In genomic region chr12:94762259-94762942, GRCh38 we compare ENCODE assay signal across 10 cellular contexts.
DNase-seq lines count a peak whose midpoint lies in the region; ATAC-seq and TF ChIP-seq lines count a peak whose summit lies in the region.
"Had no signal": no experiment of that assay in that cellular context is flagged by ENCODE, and none has a peak within 500 bp of the region (broad histone marks: within the 10 kb centered on the region; RNA-seq: fewer than 3 reads in every experiment).

No MANE protein-coding gene starts in this region.

- CTCF ChIA-PET in MCF 10A (lab: Yijun Ruan, JAX), result interaction anchor here (0.6 to 1.8 kb wide), 12 partner anchors 9 to 628 kb away, joined by 3 to 6 read pairs (median 3); no protein-coding TSS in a partner anchor

- TF ChIP-seq POLR2A in breast epithelium (IDR thresholded peaks at IDR 0.05), result no peak

- H3K27me3 ChIP-seq in breast epithelium, result no peaks in the 10 kb centered on the region

- H3K4me3 ChIP-seq in breast epithelium, result no peak overlapping the region

- DNase-seq in MCF 10A (ENCODE audit: unreplicated experiment), result peak; percentile 50
- DNase-seq in breast epithelium (ENCODE audit: low spot score in 2 of 2), result no peak
- no peak for DNase-seq in middle frontal gyrus (ENCODE audit: extremely low spot score, low spot score)
- no peak for DNase-seq in NCI-H345 (lab: John Stamatoyannopoulos, UW)
- no peak for DNase-seq in HFFc6
- no peak for DNase-seq in NCI-H2227 treated with DMSO at 0.1 percent for 48 hours (lab: John Stamatoyannopoulos, UW)
- DNase-seq: T1000 had no signal

- H3K27ac Mint-ChIP-seq in MCF 10A (ENCODE audit: low read depth, unreplicated experiment) (peak overlapping the region; percentile 92), HFFc6 (no peak overlapping the region; the same call in 1 of the 2 replicates)

- no peaks in the 10 kb centered on the region for H3K36me3 Mint-ChIP-seq in MCF 10A (ENCODE audit: insufficient read depth, unreplicated experiment)
- H3K36me3 Mint-ChIP-seq in HFFc6 (ENCODE audit: low read depth), result no peaks in the 10 kb centered on the region
- H3K36me3 Mint-ChIP-seq: CD4-positive, CD25-positive, alpha-beta regulatory T cell had no signal

- H3K4me3 Mint-ChIP-seq in MCF 10A (ENCODE audit: unreplicated experiment) (no peak overlapping the region), HFFc6 (no peak overlapping the region)
- H3K4me3 Mint-ChIP-seq: CD4-positive, CD25-positive, alpha-beta regulatory T cell had no signal

- H3K4me1 Mint-ChIP-seq in MCF 10A (ENCODE audit: insufficient read depth, unreplicated experiment), result peaks cover 7% of the 10 kb centered on the region
- peaks cover 10% of the 10 kb centered on the region for H3K4me1 Mint-ChIP-seq in HFFc6 (ENCODE audit: low read depth)

- ATAC-seq in HG02938 (IDR thresholded peaks at IDR 0.05; ENCODE audit: unreplicated experiment), result peak; percentile 86

- H3K27me3 Mint-ChIP-seq in MCF 10A (ENCODE audit: insufficient read depth, unreplicated experiment), result no peaks in the 10 kb centered on the region
- H3K27me3 Mint-ChIP-seq in HFFc6 (ENCODE audit: insufficient read depth), result peaks cover 22% of the 10 kb centered on the region

- H3K27ac ChIP-seq in breast epithelium (no peak overlapping the region), VCaP (peak overlapping the region; percentile 13; the same call in 1 of the 2 replicates)

- intact Hi-C loops in MCF 10A (cut with micrococcal nuclease) (loop anchor here (5.0 to 10.0 kb wide), 2 partner anchors 120 to 572 kb away; no protein-coding TSS in a partner anchor), breast epithelium (cut with DNase I; ENCODE audit: low total_unique reads) (no loop called here)

- no peaks in the 10 kb centered on the region for H3K9me3 ChIP-seq in breast epithelium

- POLR2A ChIA-PET in MCF 10A (lab: Yijun Ruan, JAX), result interaction anchor here (0.6 to 2.0 kb wide), 8 partner anchors 8 to 241 kb away, joined by 3 to 6 read pairs (median 4); partner anchors contain the start of gene NDUFA12

- BruUV-seq in MCF 10A (replicated peaks; lab: Mats Ljungman, UMichigan), result no TSS peak

- no peaks in the 10 kb centered on the region for H3K9me3 Mint-ChIP-seq in MCF 10A (ENCODE audit: unreplicated experiment)
- no peaks in the 10 kb centered on the region for H3K9me3 Mint-ChIP-seq in HFFc6

- no peaks in the 10 kb centered on the region for H3K36me3 ChIP-seq in breast epithelium

- no peaks in the 10 kb centered on the region for H3K4me1 ChIP-seq in breast epithelium

- TF ChIP-seq CTCF in MCF 10A (IDR thresholded peaks at IDR 0.05; ENCODE audit: unreplicated experiment) (no peak), breast epithelium (IDR thresholded peaks at IDR 0.05) (no peak), VCaP (conservative IDR thresholded peaks at IDR 0.05) (no peak), HFFc6 (IDR thresholded peaks at IDR 0.05) (no peak)
